12 cellular contexts compared by ENCODE assay signal in genomic region chr17:9273334-9274118, GRCh38.
DNase-seq lines count a peak whose midpoint lies in the region; ATAC-seq and TF ChIP-seq lines count a peak whose summit lies in the region.
"Had no signal": no experiment of that assay in that cellular context is flagged by ENCODE, and none has a peak within 500 bp of the region (broad histone marks: within the 10 kb centered on the region; RNA-seq: fewer than 3 reads in every experiment).

No MANE protein-coding gene starts in this region.

- no peaks in the 10 kb centered on the region for H3K9me3 ChIP-seq in HEK293 (ENCODE audit: control insufficient read depth, insufficient read depth, low read depth, low read length)
- H3K9me3 ChIP-seq: adrenal gland had no signal

- H3K27ac ChIP-seq in HEK293 (ENCODE audit: extremely low read depth, low read depth, low read length), result no peak overlapping the region
- H3K27ac ChIP-seq: adrenal gland had no signal

- H3K27ac Mint-ChIP-seq in activated T-helper 17 cell treated with anti-CD3 and anti-CD28 coated beads, Interleukin-2, amount 50 U/mL, for 72 hours, result peak overlapping the region; percentile 86

- peak; percentile 42 for DNase-seq in left ventricle myocardium superior
- peak; percentile 20 to 23 for DNase-seq in stimulated activated CD4-positive, alpha-beta T cell treated with anti-CD3 and anti-CD28 coated beads, Interleukin-2, amount 100 ng/mL, for 48 hours
- DNase-seq in SIG-M5 (lab: John Stamatoyannopoulos, UW), result no peak
- no peak for DNase-seq in midbrain (lab: John Stamatoyannopoulos, UW)
- DNase-seq: adrenal gland, dermis blood vessel endothelial cell, mammary epithelial cell, NCI-H1092 treated with DMSO at 0.1 percent for 48 hours, NCI-H524 had no signal

- H3K27me3 Mint-ChIP-seq in activated T-helper 17 cell treated with anti-CD3 and anti-CD28 coated beads, Interleukin-2, amount 50 U/mL, for 72 hours, result no peaks in the 10 kb centered on the region

- no peaks in the 10 kb centered on the region for H3K4me1 ChIP-seq in HEK293 (ENCODE audit: control insufficient read depth, insufficient read depth, low read length)

- H3K36me3 ChIP-seq in HEK293 (ENCODE audit: control insufficient read depth in 2 of 2, insufficient read depth in 1 of 2, low read length in 2 of 2), result no peaks in the 10 kb centered on the region
- H3K36me3 ChIP-seq: adrenal gland had no signal

- H3K4me1 Mint-ChIP-seq in activated T-helper 17 cell treated with anti-CD3 and anti-CD28 coated beads, Interleukin-2, amount 50 U/mL, for 72 hours, result peaks cover 16% of the 10 kb centered on the region

- POLR2A ChIA-PET in HEK293 (lab: Yijun Ruan, JAX), result no interaction called here

- peak; percentile 93 for ATAC-seq in activated T-helper 17 cell treated with anti-CD3 and anti-CD28 coated beads, Interleukin-2, amount 50 U/mL, for 72 hours (replicated peaks)
- ATAC-seq in left ventricle myocardium superior, result peak; percentile 53
- no peak for ATAC-seq in GM21825 (IDR thresholded peaks at IDR 0.05; ENCODE audit: unreplicated experiment)

- no peak for TF ChIP-seq CTCF in HEK293 (tag by site-specific recombination; IDR thresholded peaks at IDR 0.05)

- no peaks in the 10 kb centered on the region for H3K36me3 Mint-ChIP-seq in activated T-helper 17 cell treated with anti-CD3 and anti-CD28 coated beads, Interleukin-2, amount 50 U/mL, for 72 hours (ENCODE audit: low read depth)

- intact Hi-C loops in left ventricle myocardium superior (cut with micrococcal nuclease), result no loop called here

- no peaks in the 10 kb centered on the region for H3K9me3 Mint-ChIP-seq in activated T-helper 17 cell treated with anti-CD3 and anti-CD28 coated beads, Interleukin-2, amount 50 U/mL, for 72 hours

- CTCF ChIA-PET in HEK293 (lab: Yijun Ruan, JAX), result interaction anchor here (1.1 kb wide), 1 partner anchor 246 kb away, joined by 4 read pairs; no protein-coding TSS in a partner anchor

- no peak overlapping the region for H3K4me3 ChIP-seq in HEK293 (ENCODE audit: low read depth, low read length)
- H3K4me3 ChIP-seq: adrenal gland had no signal

- H3K4me3 Mint-ChIP-seq in activated T-helper 17 cell treated with anti-CD3 and anti-CD28 coated beads, Interleukin-2, amount 50 U/mL, for 72 hours, result peak overlapping the region; percentile 73

TF ChIP-seq in HEK293, 187 proteins besides CTCF, POLR2A, EP300 and RAD21:
- no peak for TF ChIP-seq HOXA7 (CRISPR knock-in tag; IDR thresholded peaks at IDR 0.05; ENCODE audit: borderline replicate concordance)
- peak; percentile 26; the same call in 1 of the 2 replicates for TF ChIP-seq EGR2 (tag by site-specific recombination; IDR thresholded peaks at IDR 0.05; ENCODE audit: low read depth)
- TF ChIP-seq ZNF366 (tag by site-specific recombination; conservative IDR thresholded peaks at IDR 0.05), result no peak
- TF ChIP-seq ZFHX2 (tag by site-specific recombination; conservative IDR thresholded peaks at IDR 0.05), result peak; percentile 37; the same call in 1 of the 2 replicates

Comparison
In these comparisons a context has a peak if more than half of its experiments do, and no peak if none do; other contexts are left out.
1. DNase-seq: peak in left ventricle myocardium superior (single experiment) and stimulated activated CD4-positive, alpha-beta T cell treated with anti-CD3 and anti-CD28 coated beads, Interleukin-2, amount 100 ng/mL, for 48 hours (2 of 2); none in SIG-M5 (single experiment) and midbrain (single experiment).